1 cellular context compared by ENCODE assay signal in the genomic region with DNA sequence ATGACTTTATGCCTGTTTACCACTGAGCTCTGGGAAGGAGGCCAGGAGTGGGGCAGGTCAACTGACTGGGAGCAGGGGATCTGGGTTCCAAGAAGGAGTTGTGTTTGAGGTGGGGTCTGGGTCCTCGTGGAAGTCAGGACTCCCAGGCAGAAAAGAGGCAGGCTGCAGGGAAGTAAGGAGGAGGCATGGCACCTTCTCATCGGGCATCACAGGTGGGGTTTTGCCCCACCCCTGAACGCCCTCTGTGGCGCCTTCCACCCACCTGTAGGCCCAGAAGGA.
TF ChIP-seq lines count a peak whose summit lies in the region.

No MANE protein-coding gene starts in this region.

TF ChIP-seq in WTC11, 78 proteins besides CTCF, POLR2A, EP300 and RAD21:
- TF ChIP-seq, protein P1, sequence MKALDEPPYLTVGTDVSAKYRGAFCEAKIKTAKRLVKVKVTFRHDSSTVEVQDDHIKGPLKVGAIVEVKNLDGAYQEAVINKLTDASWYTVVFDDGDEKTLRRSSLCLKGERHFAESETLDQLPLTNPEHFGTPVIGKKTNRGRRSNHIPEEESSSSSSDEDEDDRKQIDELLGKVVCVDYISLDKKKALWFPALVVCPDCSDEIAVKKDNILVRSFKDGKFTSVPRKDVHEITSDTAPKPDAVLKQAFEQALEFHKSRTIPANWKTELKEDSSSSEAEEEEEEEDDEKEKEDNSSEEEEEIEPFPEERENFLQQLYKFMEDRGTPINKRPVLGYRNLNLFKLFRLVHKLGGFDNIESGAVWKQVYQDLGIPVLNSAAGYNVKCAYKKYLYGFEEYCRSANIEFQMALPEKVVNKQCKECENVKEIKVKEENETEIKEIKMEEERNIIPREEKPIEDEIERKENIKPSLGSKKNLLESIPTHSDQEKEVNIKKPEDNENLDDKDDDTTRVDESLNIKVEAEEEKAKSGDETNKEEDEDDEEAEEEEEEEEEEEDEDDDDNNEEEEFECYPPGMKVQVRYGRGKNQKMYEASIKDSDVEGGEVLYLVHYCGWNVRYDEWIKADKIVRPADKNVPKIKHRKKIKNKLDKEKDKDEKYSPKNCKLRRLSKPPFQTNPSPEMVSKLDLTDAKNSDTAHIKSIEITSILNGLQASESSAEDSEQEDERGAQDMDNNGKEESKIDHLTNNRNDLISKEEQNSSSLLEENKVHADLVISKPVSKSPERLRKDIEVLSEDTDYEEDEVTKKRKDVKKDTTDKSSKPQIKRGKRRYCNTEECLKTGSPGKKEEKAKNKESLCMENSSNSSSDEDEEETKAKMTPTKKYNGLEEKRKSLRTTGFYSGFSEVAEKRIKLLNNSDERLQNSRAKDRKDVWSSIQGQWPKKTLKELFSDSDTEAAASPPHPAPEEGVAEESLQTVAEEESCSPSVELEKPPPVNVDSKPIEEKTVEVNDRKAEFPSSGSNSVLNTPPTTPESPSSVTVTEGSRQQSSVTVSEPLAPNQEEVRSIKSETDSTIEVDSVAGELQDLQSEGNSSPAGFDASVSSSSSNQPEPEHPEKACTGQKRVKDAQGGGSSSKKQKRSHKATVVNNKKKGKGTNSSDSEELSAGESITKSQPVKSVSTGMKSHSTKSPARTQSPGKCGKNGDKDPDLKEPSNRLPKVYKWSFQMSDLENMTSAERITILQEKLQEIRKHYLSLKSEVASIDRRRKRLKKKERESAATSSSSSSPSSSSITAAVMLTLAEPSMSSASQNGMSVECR (CRISPR knock-in tag; IDR thresholded peaks at IDR 0.05; ENCODE audit: borderline replicate concordance) = no peak
- TF ChIP-seq, protein P2, sequence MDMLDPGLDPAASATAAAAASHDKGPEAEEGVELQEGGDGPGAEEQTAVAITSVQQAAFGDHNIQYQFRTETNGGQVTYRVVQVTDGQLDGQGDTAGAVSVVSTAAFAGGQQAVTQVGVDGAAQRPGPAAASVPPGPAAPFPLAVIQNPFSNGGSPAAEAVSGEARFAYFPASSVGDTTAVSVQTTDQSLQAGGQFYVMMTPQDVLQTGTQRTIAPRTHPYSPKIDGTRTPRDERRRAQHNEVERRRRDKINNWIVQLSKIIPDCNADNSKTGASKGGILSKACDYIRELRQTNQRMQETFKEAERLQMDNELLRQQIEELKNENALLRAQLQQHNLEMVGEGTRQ (CRISPR knock-in tag; IDR thresholded peaks at IDR 0.05) = no peak
- TF ChIP-seq NFATC4 (CRISPR knock-in tag; IDR thresholded peaks at IDR 0.05) (no peak), NR1H2 (CRISPR knock-in tag; IDR thresholded peaks at IDR 0.05) (no peak)
